28 cellular contexts compared by ENCODE assay signal in genomic region chr11:115266066-115266465, GRCh38.
A peak's percentile ranks its signal among the peaks of the same experiment; 100 is the strongest.
DNase-seq lines count a peak whose midpoint lies in the region; ATAC-seq, FAIRE-seq and TF ChIP-seq lines count a peak whose summit lies in the region.
"Had no signal": no experiment of that assay in that cellular context is flagged by ENCODE, and none has a peak within 500 bp of the region (broad histone marks: within the 10 kb centered on the region; RNA-seq: fewer than 3 reads in every experiment).

No MANE protein-coding gene starts in this region.

- CTCF ChIA-PET in PC-3 (lab: Charles Lee): no interaction called here

- H3K4me3 ChIP-seq in OCI-LY1 (ENCODE audit: low read depth, low read length, poor library complexity, severe bottlenecking): no peak overlapping the region
- no peak overlapping the region for H3K4me3 ChIP-seq in keratinocyte (ENCODE audit: control insufficient read depth in 2 of 3, extremely low read depth in 1 of 3, insufficient read depth in 2 of 3, low read depth in 1 of 3, low read length in 3 of 3)
- no peak overlapping the region for H3K4me3 ChIP-seq in PC-3 (ENCODE audit: low read length)
- H3K4me3 ChIP-seq: GM23248, SJSA1 had no signal

- TF ChIP-seq CTCF in OCI-LY1 (IDR thresholded peaks at IDR 0.05; ENCODE audit: low read length) (no peak), keratinocyte (optimal IDR thresholded peaks at IDR 0.05 in 1 of 3, IDR thresholded peaks at IDR 0.05 in 1 of 3, conservative IDR thresholded peaks at IDR 0.05 in 1 of 3; ENCODE audit: extremely low read depth in 1 of 3, insufficient read depth in 2 of 3, low read length in 3 of 3) (no peak), CD14-positive monocyte (IDR thresholded peaks at IDR 0.05) (no peak), PC-3 (conservative IDR thresholded peaks at IDR 0.05; ENCODE audit: low read depth, low read length) (no peak)

- peak; percentile 52 for FAIRE-seq in keratinocyte (lab: Jason Lieb, UNC)
- FAIRE-seq: GM18507, HTR-8/SVneo had no signal

- no peaks in the 10 kb centered on the region for H3K36me3 Mint-ChIP-seq in CD14-positive monocyte
- H3K36me3 Mint-ChIP-seq: CD4-positive, CD25-positive, alpha-beta regulatory T cell had no signal

- peaks cover 0 to 3% (median 2%) of the 10 kb centered on the region in 3 donors for H3K27me3 Mint-ChIP-seq in CD14-positive monocyte (ENCODE audit: low read depth in 3 of 3)
- H3K27me3 Mint-ChIP-seq: CD4-positive, CD25-positive, alpha-beta regulatory T cell had no signal

- POLR2A ChIA-PET in PC-3 (lab: Charles Lee; ENCODE audit: unreplicated experiment): no interaction called here

- H4K20me1 ChIP-seq in OCI-LY1 (ENCODE audit: insufficient read depth, low read length) (no peaks in the 10 kb centered on the region), keratinocyte (ENCODE audit: control insufficient read depth, extremely low read depth, insufficient read depth, low read length) (no peaks in the 10 kb centered on the region), PC-3 (ENCODE audit: low read length) (no peaks in the 10 kb centered on the region)

- no peaks in the 10 kb centered on the region for H3K4me1 Mint-ChIP-seq in CD14-positive monocyte
- H3K4me1 Mint-ChIP-seq: CD4-positive, CD25-positive, alpha-beta regulatory T cell had no signal

- H3K9me2 ChIP-seq in OCI-LY1 (ENCODE audit: low read depth, low read length) (no peaks in the 10 kb centered on the region), PC-3 (replicated peaks; ENCODE audit: low read length) (no peaks in the 10 kb centered on the region)

- H3K27ac Mint-ChIP-seq in CD14-positive monocyte: no peak overlapping the region
- H3K27ac Mint-ChIP-seq: CD4-positive, CD25-positive, alpha-beta regulatory T cell had no signal

- H3K27me3 ChIP-seq in OCI-LY1 (ENCODE audit: insufficient read depth, low read length) (no peaks in the 10 kb centered on the region), keratinocyte (ENCODE audit: control insufficient read depth, extremely low read depth, insufficient read depth, low read length) (no peaks in the 10 kb centered on the region), PC-3 (ENCODE audit: low read length) (no peaks in the 10 kb centered on the region)
- H3K27me3 ChIP-seq: SJSA1 had no signal

- H2AFZ ChIP-seq in OCI-LY1 (ENCODE audit: low read length) (no peak overlapping the region), keratinocyte (ENCODE audit: control insufficient read depth, low read length) (no peak overlapping the region), PC-3 (ENCODE audit: low read length) (no peak overlapping the region)
- H2AFZ ChIP-seq: GM23248 had no signal

- intact Hi-C loops in left ventricle myocardium superior (cut with micrococcal nuclease): no loop called here
- intact Hi-C loops in Right ventricle myocardium inferior (cut with DNase I): no loop called here
- intact Hi-C loops in CD14-positive monocyte (cut with micrococcal nuclease): no loop called here
- intact Hi-C loops in PC-3 (cut with micrococcal nuclease): no loop called here

- H3K4me2 ChIP-seq in OCI-LY1 (ENCODE audit: low read length) (no peak overlapping the region), keratinocyte (ENCODE audit: control insufficient read depth, extremely low read depth, insufficient read depth, low read depth, low read length) (no peak overlapping the region), PC-3 (ENCODE audit: low read length) (no peak overlapping the region)

- ATAC-seq in left ventricle myocardium superior (peak; percentile 17), Right ventricle myocardium inferior (no peak), PC-3 (no peak), HG03025 (IDR thresholded peaks at IDR 0.05; ENCODE audit: low FRiP score, unreplicated experiment) (no peak)

- H3K9ac ChIP-seq in OCI-LY1 (ENCODE audit: low read length) (no peak overlapping the region), keratinocyte (ENCODE audit: control insufficient read depth, extremely low read depth, insufficient read depth, low read length) (no peak overlapping the region), PC-3 (ENCODE audit: low read length) (no peak overlapping the region)
- H3K9ac ChIP-seq: GM23248 had no signal

- H3K4me3 Mint-ChIP-seq in CD14-positive monocyte: no peak overlapping the region
- H3K4me3 Mint-ChIP-seq: CD4-positive, CD25-positive, alpha-beta regulatory T cell had no signal

- no peaks in the 10 kb centered on the region for H3K79me2 ChIP-seq in OCI-LY1 (ENCODE audit: insufficient read depth, low read length)
- no peaks in the 10 kb centered on the region for H3K79me2 ChIP-seq in keratinocyte (ENCODE audit: control insufficient read depth, insufficient read depth, low read length)
- H3K79me2 ChIP-seq in PC-3 (ENCODE audit: low read length): no peaks in the 10 kb centered on the region

- H3K4me1 ChIP-seq in OCI-LY1 (ENCODE audit: insufficient read depth, low read length, severe bottlenecking) (peaks cover 63% of the 10 kb centered on the region), keratinocyte (ENCODE audit: control insufficient read depth, extremely low read depth, insufficient read depth, low read length) (peaks cover 3% of the 10 kb centered on the region), PC-3 (ENCODE audit: insufficient read depth, low read length) (no peaks in the 10 kb centered on the region)
- H3K4me1 ChIP-seq: SJSA1 had no signal

- peaks cover 0 to 3% (median 0%) of the 10 kb centered on the region in 7 donors for H3K9me3 Mint-ChIP-seq in CD14-positive monocyte
- H3K9me3 Mint-ChIP-seq: CD4-positive, CD25-positive, alpha-beta regulatory T cell had no signal

- H3K27ac ChIP-seq in OCI-LY1 (ENCODE audit: low read depth, low read length, poor library complexity, severe bottlenecking): peak overlapping the region; percentile 32
- H3K27ac ChIP-seq in keratinocyte (ENCODE audit: control insufficient read depth, insufficient read depth, low read length): no peak overlapping the region
- no peak overlapping the region for H3K27ac ChIP-seq in PC-3 (ENCODE audit: low read length)
- H3K27ac ChIP-seq: GM23248, SJSA1 had no signal

- dilution Hi-C loops in keratinocyte (cut with MboI; ENCODE audit: extremely low pct_ligation_motif_present, low sequenced_read_pairs): no loop called here

- H3F3A ChIP-seq in OCI-LY1 (ENCODE audit: insufficient read depth, low read length): no peaks in the 10 kb centered on the region
- H3F3A ChIP-seq in PC-3 (ENCODE audit: low read length, unreplicated experiment): no peaks in the 10 kb centered on the region

- no peaks in the 10 kb centered on the region for H3K9me1 ChIP-seq in keratinocyte (ENCODE audit: control insufficient read depth, extremely low read depth, insufficient read depth, low read length)

- H3K9me3 ChIP-seq in OCI-LY1 (ENCODE audit: low read length) (no peaks in the 10 kb centered on the region), keratinocyte (ENCODE audit: control insufficient read depth, low read depth, low read length) (no peaks in the 10 kb centered on the region), PC-3 (ENCODE audit: low read length) (0 out of 2 replicates have a peak, but pooled peaks cover 5% of the 10 kb centered on the region)
- H3K9me3 ChIP-seq: SJSA1 had no signal

- H3K36me3 ChIP-seq in OCI-LY1 (ENCODE audit: insufficient read depth, low read length): no peaks in the 10 kb centered on the region
- no peaks in the 10 kb centered on the region for H3K36me3 ChIP-seq in keratinocyte (ENCODE audit: control insufficient read depth in 2 of 2, extremely low read depth in 1 of 2, insufficient read depth in 2 of 2, low read length in 2 of 2)
- H3K36me3 ChIP-seq in PC-3 (ENCODE audit: low read depth, low read length): no peaks in the 10 kb centered on the region
- H3K36me3 ChIP-seq: SJSA1 had no signal

- no TSS peak for BruUV-seq in PC-3 (replicated peaks; lab: Mats Ljungman, UMichigan)

- DNase-seq in left ventricle myocardium superior (no peak), Right ventricle myocardium inferior (ENCODE audit: missing footprints) (no peak), keratinocyte (ENCODE audit: low read depth, low spot score) (no peak), CD14-positive monocyte (ENCODE audit: low spot score) (no peak), PC-3 (no peak), NOMO-1 treated with DMSO at 0.1 percent for 48 hours (lab: John Stamatoyannopoulos, UW; ENCODE audit: unreplicated experiment) (no peak)
- DNase-seq: 8988T; ACHN; CD4-positive, CD25-positive, alpha-beta regulatory T cell; DMS53; GM23248; H7; KBM-7; NCI-H1048; NCI-H1417; NCI-H1694 treated with DMSO at 0.1 percent for 48 hours; NCI-H2081 treated with DMSO at 0.1 percent for 48 hours; NCI-H2171 treated with DMSO at 0.1 percent for 48 hours; NCI-H524; NCI-H774; OCI-M1; Right ventricle myocardium superior; T-helper 1 cell had no signal
